ENCODE assay signal across 28 cellular contexts in genomic region chr7:45461014-45461413, GRCh38.
"Had no signal": no experiment of that assay in that cellular context is flagged by ENCODE, and none has a peak within 500 bp of the region (broad histone marks: within the 10 kb centered on the region; RNA-seq: fewer than 3 reads in every experiment).

No MANE protein-coding gene starts in this region.

- ATAC-seq: left cardiac atrium; left lobe of liver; lower lobe of right lung; naive thymus-derived CD8-positive, alpha-beta T cell; pancreas; right cardiac atrium; sciatic nerve; stimulated activated effector memory CD8-positive, alpha-beta T cell treated with anti-CD3 and anti-CD28 coated beads, Interleukin-12 subunit alpha, Interleukin-12 subunit beta, amount 100 ng/mL, for 72 hours had no signal

- H3K4me1 ChIP-seq: lower lobe of right lung, pancreas, prostate gland, suprapubic skin, tibial artery, uterus had no signal

- H3K36me3 ChIP-seq: lower lobe of right lung, pancreas, prostate gland, suprapubic skin, thoracic aorta, tibial artery, uterus had no signal

- FAIRE-seq: keratinocyte, pancreas had no signal

- H3K27me3 ChIP-seq: pancreas, suprapubic skin, tibial artery, uterus had no signal

- H3K9me3 ChIP-seq: lower lobe of right lung, pancreas, prostate gland, suprapubic skin, thoracic aorta, uterus had no signal

- H3K27ac ChIP-seq: lower lobe of right lung, pancreas, prostate gland, skin epidermis, suprapubic skin, thoracic aorta, tibial artery, uterus had no signal

- DNase-seq: hippocampal formation; kidney glomerular epithelial cell; left cardiac atrium; lower lobe of right lung; mammary epithelial cell; mesenchymal stem cell; naive thymus-derived CD8-positive, alpha-beta T cell; nucleus accumbens; pancreas; posterior cingulate gyrus; retina; right cardiac atrium; stimulated activated CD4-positive, alpha-beta T cell treated with anti-CD3 and anti-CD28 coated beads, Interleukin-12 subunit alpha, Interleukin-12 subunit beta, amount 100 ng/mL, for 4 hours; stimulated activated CD4-positive, alpha-beta T cell treated with anti-CD3 and anti-CD28 coated beads, Interleukin-15, amount 100 ng/mL, for 24 hours; stimulated activated CD4-positive, alpha-beta T cell treated with anti-CD3 and anti-CD28 coated beads, Interleukin-2, amount 100 ng/mL, for 24 hours; stimulated activated CD4-positive, alpha-beta T cell treated with anti-CD3 and anti-CD28 coated beads, Interleukin-4, amount 100 ng/mL, for 24 hours; stimulated activated naive CD4-positive, alpha-beta T cell; tibial artery; trophoblast cell; uterus had no signal

- H3K4me3 ChIP-seq: lower lobe of right lung, pancreas, prostate gland, skin epidermis, suprapubic skin, thoracic aorta, tibial artery, uterus had no signal
